ENCODE assay signal across 1 cellular context in genomic region chr10:99337911-99338310, GRCh38.
TF ChIP-seq lines count a peak whose summit lies in the region.

No MANE protein-coding gene starts in this region.

TF ChIP-seq in endothelial cell of umbilical vein, 7 proteins besides CTCF, POLR2A, EP300 and RAD21 (continued from another document):
- TF ChIP-seq EZH2 (IDR thresholded peaks at IDR 0.05; ENCODE audit: borderline replicate concordance, low read depth, low read length, severe bottlenecking) = no peak
- TF ChIP-seq GATA2 (IDR thresholded peaks at IDR 0.05; ENCODE audit: insufficient read depth, insufficient read length, low read depth, low read length) = no peak
- no peak for TF ChIP-seq JUN (IDR thresholded peaks at IDR 0.05; ENCODE audit: borderline replicate concordance, insufficient read depth, insufficient read length, low read depth)
TF ChIP-seq in endothelial cell of umbilical vein: peak in this region for 0.
